ENCODE assay signal across 9 cellular contexts in the genomic region with DNA sequence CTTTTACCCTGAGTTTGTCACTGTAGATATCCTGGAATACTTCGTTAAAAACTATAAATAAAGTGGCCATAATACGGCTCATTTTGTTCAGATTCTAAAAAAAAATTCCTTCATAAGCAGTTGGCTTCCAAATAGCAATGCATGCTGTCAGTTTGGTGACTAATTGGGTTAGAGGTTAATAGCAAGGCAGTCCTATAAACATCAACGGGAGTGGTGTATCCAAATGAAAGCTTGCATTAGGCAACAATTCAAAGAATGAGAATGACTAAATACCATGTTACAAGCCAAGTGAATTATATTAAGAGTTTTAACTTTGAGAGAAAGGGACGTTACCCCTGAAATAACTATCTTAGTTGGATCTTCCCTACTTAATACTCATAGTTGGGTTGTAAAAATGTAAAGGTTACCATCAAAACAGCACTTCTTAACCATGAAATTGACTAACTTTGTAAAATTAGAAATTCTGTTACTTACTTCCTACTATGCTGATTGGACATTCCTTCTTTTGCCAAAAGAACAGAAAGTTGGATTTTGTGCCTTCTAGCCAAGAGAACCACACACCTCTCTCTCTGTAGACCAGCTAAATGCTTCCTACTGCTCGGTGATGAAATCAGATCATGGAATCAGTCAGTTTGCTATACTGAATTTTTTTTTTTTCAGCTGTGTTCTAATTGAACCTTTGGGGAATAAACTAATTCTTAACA.
DNase-seq lines count a peak whose midpoint lies in the region; ATAC-seq, FAIRE-seq and TF ChIP-seq lines count a peak whose summit lies in the region.
"Had no signal": no experiment of that assay in that cellular context is flagged by ENCODE, and none has a peak within 500 bp of the region (broad histone marks: within the 10 kb centered on the region; RNA-seq: fewer than 3 reads in every experiment).

No MANE protein-coding gene starts in this region.

- H3K4me3 ChIP-seq in fibroblast of mammary gland (ENCODE audit: control insufficient read depth, low read depth, low read length) (peak overlapping the region; percentile 6), pancreas (no peak overlapping the region)

- peak overlapping the region in 2 of 4 donors; percentile 29 to 57 for H3K27ac ChIP-seq in pancreas
- H3K27ac ChIP-seq: VCaP had no signal

- WGBS in pancreas, 2 donors = 29 to 30% methylated on average over 5 of the region's 5 CpGs

- no peak overlapping the region for H3K4me3 Mint-ChIP-seq in stimulated activated naive B cell treated with anti-CD40 and anti-IgM and Interleukin-4, amounts not matched to agents 10 μg/mL and 1 μg/mL and 100 μg/mL, for 72 hours
- no peak overlapping the region for H3K4me3 Mint-ChIP-seq in stimulated activated effector memory CD8-positive, alpha-beta T cell treated with anti-CD3 and anti-CD28 coated beads, Interleukin-12 subunit alpha, Interleukin-12 subunit beta, amount 100 ng/mL, for 72 hours

- ATAC-seq in pancreas (peak; percentile 32 to 69 (median 53)), HG03432 (IDR thresholded peaks at IDR 0.05; ENCODE audit: unreplicated experiment) (no peak)
- ATAC-seq in stimulated activated naive B cell treated with anti-CD40 and anti-IgM and Interleukin-4, amounts not matched to agents 10 μg/mL and 1 μg/mL and 100 μg/mL, for 72 hours (replicated peaks) = no peak
- no peak for ATAC-seq in stimulated activated effector memory CD8-positive, alpha-beta T cell treated with anti-CD3 and anti-CD28 coated beads, Interleukin-12 subunit alpha, Interleukin-12 subunit beta, amount 100 ng/mL, for 72 hours

- intact Hi-C loops in pancreas (cut with DNase I) = no loop called here

- FAIRE-seq in RCC 7860 (lab: Jason Lieb, UNC) = peak; percentile 88
- no peak for FAIRE-seq in pancreas (lab: Jason Lieb, UNC)

- peaks cover 2 to 18% of the 10 kb centered on the region in 2 donors for H3K36me3 Mint-ChIP-seq in stimulated activated naive B cell treated with anti-CD40 and anti-IgM and Interleukin-4, amounts not matched to agents 10 μg/mL and 1 μg/mL and 100 μg/mL, for 72 hours
- no peaks in the 10 kb centered on the region for H3K36me3 Mint-ChIP-seq in stimulated activated effector memory CD8-positive, alpha-beta T cell treated with anti-CD3 and anti-CD28 coated beads, Interleukin-12 subunit alpha, Interleukin-12 subunit beta, amount 100 ng/mL, for 72 hours

- H3K9me3 Mint-ChIP-seq in stimulated activated naive B cell treated with anti-CD40 and anti-IgM and Interleukin-4, amounts not matched to agents 10 μg/mL and 1 μg/mL and 100 μg/mL, for 72 hours = peaks cover 2 to 5% of the 10 kb centered on the region in 2 donors
- H3K9me3 Mint-ChIP-seq in stimulated activated effector memory CD8-positive, alpha-beta T cell treated with anti-CD3 and anti-CD28 coated beads, Interleukin-12 subunit alpha, Interleukin-12 subunit beta, amount 100 ng/mL, for 72 hours = peaks cover 5% of the 10 kb centered on the region

- in situ Hi-C loops in Caki2 (cut with HindIII; ENCODE audit: low pct_unique_long_range_greater_than_20kb, low sequenced_read_pairs) = no loop called here

- TF ChIP-seq CTCF in fibroblast of mammary gland (conservative IDR thresholded peaks at IDR 0.05; ENCODE audit: control insufficient read depth, insufficient read depth, low read depth, low read length) = no peak
- TF ChIP-seq CTCF in pancreas (IDR thresholded peaks at IDR 0.05) = no peak

- DNase-seq in Caki2 (ENCODE audit: low read depth) (peak; percentile 76), RCC 7860 (ENCODE audit: low spot score) (peak; percentile 75), fibroblast of mammary gland (ENCODE audit: low read depth) (peak; percentile 98), pancreas (no peak), NCI-H1930 (lab: John Stamatoyannopoulos, UW) (no peak)
- no peak for DNase-seq in stimulated activated naive B cell treated with anti-CD40 and anti-IgM and Interleukin-4, amounts not matched to agents 10 μg/mL and 1 μg/mL and 100 μg/mL, for 72 hours
- no peak for DNase-seq in stimulated activated effector memory CD8-positive, alpha-beta T cell treated with anti-CD3 and anti-CD28 coated beads, Interleukin-12 subunit alpha, Interleukin-12 subunit beta, amount 100 ng/mL, for 72 hours (ENCODE audit: low spot score in 2 of 2)

- H3K4me1 ChIP-seq in pancreas = peaks cover 58 to 71% (median 68%) of the 10 kb centered on the region in 3 donors

- H3K4me1 Mint-ChIP-seq in stimulated activated naive B cell treated with anti-CD40 and anti-IgM and Interleukin-4, amounts not matched to agents 10 μg/mL and 1 μg/mL and 100 μg/mL, for 72 hours = peaks cover 21 to 37% of the 10 kb centered on the region in 2 donors
- peaks cover 29% of the 10 kb centered on the region for H3K4me1 Mint-ChIP-seq in stimulated activated effector memory CD8-positive, alpha-beta T cell treated with anti-CD3 and anti-CD28 coated beads, Interleukin-12 subunit alpha, Interleukin-12 subunit beta, amount 100 ng/mL, for 72 hours

- no peaks in the 10 kb centered on the region for H3K36me3 ChIP-seq in pancreas

- H3K27me3 ChIP-seq in pancreas = no peaks in the 10 kb centered on the region

- no peaks in the 10 kb centered on the region for H3K27me3 Mint-ChIP-seq in stimulated activated naive B cell treated with anti-CD40 and anti-IgM and Interleukin-4, amounts not matched to agents 10 μg/mL and 1 μg/mL and 100 μg/mL, for 72 hours

- H3K9me3 ChIP-seq in pancreas = no peaks in the 10 kb centered on the region

- H3K27ac Mint-ChIP-seq in stimulated activated naive B cell treated with anti-CD40 and anti-IgM and Interleukin-4, amounts not matched to agents 10 μg/mL and 1 μg/mL and 100 μg/mL, for 72 hours = no peak overlapping the region
- H3K27ac Mint-ChIP-seq in stimulated activated effector memory CD8-positive, alpha-beta T cell treated with anti-CD3 and anti-CD28 coated beads, Interleukin-12 subunit alpha, Interleukin-12 subunit beta, amount 100 ng/mL, for 72 hours = no peak overlapping the region

Comparison
In these comparisons a context has a peak if more than half of its experiments do, and no peak if none do; other contexts are left out.
1. DNase-seq: peak in Caki2 (single experiment), RCC 7860 (single experiment) and fibroblast of mammary gland (single experiment); none in pancreas (0 of 6), stimulated activated naive B cell treated with anti-CD40 and anti-IgM and Interleukin-4, amounts not matched to agents 10 μg/mL and 1 μg/mL and 100 μg/mL, for 72 hours (single experiment), NCI-H1930 (0 of 2) and stimulated activated effector memory CD8-positive, alpha-beta T cell treated with anti-CD3 and anti-CD28 coated beads, Interleukin-12 subunit alpha, Interleukin-12 subunit beta, amount 100 ng/mL, for 72 hours (0 of 2).
2. ATAC-seq: peak in pancreas (4 of 4); none in HG03432 (single experiment), stimulated activated naive B cell treated with anti-CD40 and anti-IgM and Interleukin-4, amounts not matched to agents 10 μg/mL and 1 μg/mL and 100 μg/mL, for 72 hours (0 of 2) and stimulated activated effector memory CD8-positive, alpha-beta T cell treated with anti-CD3 and anti-CD28 coated beads, Interleukin-12 subunit alpha, Interleukin-12 subunit beta, amount 100 ng/mL, for 72 hours (single experiment).